ENCODE assay signal across 19 cellular contexts in genomic region chr3:50622881-50623280, GRCh38. TPM values are rescaled to one million over a fixed set of nuclear protein-coding genes. Genes with fewer than 3 reads are reported as not detected.
DNase-seq lines count a peak whose midpoint lies in the region; ATAC-seq and TF ChIP-seq lines count a peak whose summit lies in the region.
"Had no signal": no experiment of that assay in that cellular context is flagged by ENCODE, and none has a peak within 500 bp of the region (broad histone marks: within the 10 kb centered on the region; RNA-seq: fewer than 3 reads in every experiment).

No MANE protein-coding gene starts in this region.

- peaks cover 61% of the 10 kb centered on the region for H3K36me3 ChIP-seq in KOPT-K1 (ENCODE audit: insufficient read depth, low read length)
- H3K36me3 ChIP-seq in prostate gland = no peaks in the 10 kb centered on the region
- H3K36me3 ChIP-seq: lower lobe of right lung had no signal

- H3K27ac ChIP-seq in KOPT-K1 (ENCODE audit: low read depth, low read length, poor library complexity, severe bottlenecking) (peak overlapping the region; percentile 88), prostate gland (peak overlapping the region; percentile 4 to 12)
- H3K27ac ChIP-seq: foreskin keratinocyte, KMS-11, lower lobe of right lung, tibial nerve had no signal

- H3K9me3 Mint-ChIP-seq in T-helper 2 cell treated with Interferon-gamma antibody and Interleukin-4, amounts not matched to agents 5 μg/mL and 100 μg/mL, for 36 hours = no peaks in the 10 kb centered on the region
- no peaks in the 10 kb centered on the region for H3K9me3 Mint-ChIP-seq in central memory CD8-positive, alpha-beta T cell
- H3K9me3 Mint-ChIP-seq: nephron had no signal

- H3K4me3 Mint-ChIP-seq in T-helper 2 cell treated with Interferon-gamma antibody and Interleukin-4, amounts not matched to agents 5 μg/mL and 100 μg/mL, for 36 hours = peak overlapping the region; percentile 77
- H3K4me3 Mint-ChIP-seq in central memory CD8-positive, alpha-beta T cell = peak overlapping the region; percentile 20
- H3K4me3 Mint-ChIP-seq: nephron had no signal

- no peaks in the 10 kb centered on the region for H3K27me3 ChIP-seq in prostate gland (replicated peaks; ENCODE audit: insufficient read depth)
- H3K27me3 ChIP-seq: foreskin keratinocyte, tibial nerve had no signal

- intact Hi-C loops in prostate gland (cut with DNase I) = no loop called here

- peak overlapping the region; percentile 89 for H3K27ac Mint-ChIP-seq in T-helper 2 cell treated with Interferon-gamma antibody and Interleukin-4, amounts not matched to agents 5 μg/mL and 100 μg/mL, for 36 hours
- no peak overlapping the region for H3K27ac Mint-ChIP-seq in central memory CD8-positive, alpha-beta T cell (ENCODE audit: low read depth)
- H3K27ac Mint-ChIP-seq: nephron had no signal

- ATAC-seq in central memory CD8-positive, alpha-beta T cell (replicated peaks; ENCODE audit: extremely low read depth, poor library complexity, severe bottlenecking) = no peak
- ATAC-seq in GM19351 (IDR thresholded peaks at IDR 0.05; ENCODE audit: unreplicated experiment) (no peak), GM21528 (IDR thresholded peaks at IDR 0.05; ENCODE audit: low FRiP score, unreplicated experiment) (no peak)
- ATAC-seq: foreskin keratinocyte, lower lobe of right lung had no signal

- H3K9me3 ChIP-seq in KOPT-K1 (ENCODE audit: insufficient read depth, low read length, poor library complexity, severe bottlenecking) (no peaks in the 10 kb centered on the region), prostate gland (no peaks in the 10 kb centered on the region)
- H3K9me3 ChIP-seq: lower lobe of right lung, tibial nerve had no signal

- TF ChIP-seq CTCF in prostate gland (IDR thresholded peaks at IDR 0.05) = no peak

- peaks cover 67% of the 10 kb centered on the region for H3K36me3 Mint-ChIP-seq in T-helper 2 cell treated with Interferon-gamma antibody and Interleukin-4, amounts not matched to agents 5 μg/mL and 100 μg/mL, for 36 hours (ENCODE audit: low read depth)
- peaks cover 14% of the 10 kb centered on the region for H3K36me3 Mint-ChIP-seq in central memory CD8-positive, alpha-beta T cell (ENCODE audit: insufficient read depth)

- no peak for DNase-seq in T-helper 2 cell treated with Interferon-gamma antibody and Interleukin-4, amounts not matched to agents 5 μg/mL and 100 μg/mL, for 36 hours (ENCODE audit: low spot score)
- no peak for DNase-seq in T-helper 2 cell
- DNase-seq in central memory CD8-positive, alpha-beta T cell (ENCODE audit: low spot score in 2 of 2) = no peak
- peak; percentile 69 for DNase-seq in prostate gland (ENCODE audit: low spot score)
- DNase-seq in NK-92 treated with Interleukin-12 subunit alpha and Interleukin-12 subunit beta, amount 100 ng/mL, for 24 hours (lab: John Stamatoyannopoulos, UW) = no peak
- DNase-seq: 8988T; activated CD4-positive, alpha-beta T cell treated with anti-CD3 and anti-CD28 coated beads for 48 hours; activated effector memory CD4-positive, alpha-beta T cell treated with anti-CD3 and anti-CD28 coated beads, Interleukin-2, amount 50 U/mL, for 16 hours; effector CD8-positive, alpha-beta T cell; foreskin keratinocyte; lower lobe of right lung; NCI-H1105 treated with DMSO at 0.1 percent for 48 hours; retina had no signal

- no peak overlapping the region for H3K4me3 ChIP-seq in prostate gland
- H3K4me3 ChIP-seq: lower lobe of right lung, tibial nerve had no signal

- H3K4me1 ChIP-seq in prostate gland (replicated peaks) = peaks cover 22% of the 10 kb centered on the region

- no peak for TF ChIP-seq POLR2A in prostate gland (IDR thresholded peaks at IDR 0.05)

- 44% methylated on average over 3 of the region's 3 CpGs for WGBS in prostate gland

- peaks cover 72% of the 10 kb centered on the region for H3K4me1 Mint-ChIP-seq in T-helper 2 cell treated with Interferon-gamma antibody and Interleukin-4, amounts not matched to agents 5 μg/mL and 100 μg/mL, for 36 hours (ENCODE audit: low read depth)
- peaks cover 74% of the 10 kb centered on the region for H3K4me1 Mint-ChIP-seq in central memory CD8-positive, alpha-beta T cell

- no peaks in the 10 kb centered on the region for H3K27me3 Mint-ChIP-seq in T-helper 2 cell treated with Interferon-gamma antibody and Interleukin-4, amounts not matched to agents 5 μg/mL and 100 μg/mL, for 36 hours (ENCODE audit: low read depth)
- H3K27me3 Mint-ChIP-seq in central memory CD8-positive, alpha-beta T cell = no peaks in the 10 kb centered on the region

RNA-seq across cellular contexts. Expression of gene MAPKAPK3, which starts 5.9 kb away (rescaled TPM):
- 10 to 100 TPM; 33.2 to 52.3 TPM for total RNA-seq in prostate gland

RNA-seq across cellular contexts. Expression of gene CISH, which starts 11.3 kb away (rescaled TPM):
- 1 to 10 TPM; 5.1 to 7.6 TPM for total RNA-seq in prostate gland

RNA-seq across cellular contexts. Expression of gene DOCK3, which starts 51.8 kb away (rescaled TPM):
- 1 to 10 TPM in 1 of 2 donors, under 1 TPM in 1; 0.36 to 6.3 TPM for total RNA-seq in prostate gland

RNA-seq across cellular contexts. Expression of gene HEMK1, which starts 53.6 kb away (rescaled TPM):
- 10 to 100 TPM in 1 of 2 donors, 1 to 10 TPM in 1; 8.5 to 17.1 TPM for total RNA-seq in prostate gland

RNA-seq across cellular contexts. Expression of gene C3orf18, which starts 55.3 kb away (rescaled TPM):
- 10 to 100 TPM in 1 of 2 donors, 1 to 10 TPM in 1; 7.5 to 11.0 TPM for total RNA-seq in prostate gland
